ENCODE assay signal across 18 cellular contexts in genomic region chr1:71224958-71225357, GRCh38.
A peak's percentile ranks its signal among the peaks of the same experiment; 100 is the strongest.
DNase-seq lines count a peak whose midpoint lies in the region; ATAC-seq, FAIRE-seq and TF ChIP-seq lines count a peak whose summit lies in the region.
"Had no signal": no experiment of that assay in that cellular context is flagged by ENCODE, and none has a peak within 500 bp of the region (broad histone marks: within the 10 kb centered on the region; RNA-seq: fewer than 3 reads in every experiment).

No MANE protein-coding gene starts in this region.

- CTCF ChIA-PET in HepG2 (lab: Yijun Ruan, JAX; ENCODE audit: low intra/inter-chr PET ratio, low total read pairs): no interaction called here

- TF ChIP-seq EP300 in neural cell (conservative IDR thresholded peaks at IDR 0.05; ENCODE audit: poor library complexity, severe bottlenecking): peak; percentile 43
- no peak for TF ChIP-seq EP300 in HepG2 (IDR thresholded peaks at IDR 0.05; ENCODE audit: low read depth in 2 of 2, low read length in 2 of 2)
- no peak for TF ChIP-seq EP300 in HepG2 (CRISPR knock-in tag; IDR thresholded peaks at IDR 0.05; ENCODE audit: borderline replicate concordance)

- in situ Hi-C loops in HepG2 (cut with HindIII; ENCODE audit: extremely low pct_ligation_motif_present, low pct_unique_long_range_greater_than_20kb): no loop called here

- H3K4me3 ChIP-seq in dorsolateral prefrontal cortex (no peak overlapping the region), neural cell (ENCODE audit: low read length) (no peak overlapping the region), HepG2 (replicated peaks in 1 of 3; ENCODE audit: insufficient read depth in 1 of 3, low read depth in 2 of 3, low read length in 3 of 3) (no peak overlapping the region)
- H3K4me3 ChIP-seq: BLaER1 treated with 17β-estradiol and CSF1 and Interleukin-3, amounts not matched to agents 10 nM and 100 nM; GM23338 had no signal

- no peak for FAIRE-seq in HepG2 (lab: Jason Lieb, UNC)
- FAIRE-seq: GM12892, H54 had no signal

- DNase-seq in NCI-H1694 treated with DMSO at 0.1 percent for 48 hours (lab: John Stamatoyannopoulos, UW) (peak; percentile 11), NCI-H1694 (lab: John Stamatoyannopoulos, UW) (no peak), dorsolateral prefrontal cortex (no peak), HepG2 (ENCODE audit: low spot score) (no peak), NCI-H146 (lab: John Stamatoyannopoulos, UW) (no peak)
- no peak for DNase-seq in stimulated activated CD8-positive, alpha-beta memory T cell treated with anti-CD3 and anti-CD28 coated beads, Interleukin-4, amount 100 ng/mL, for 48 hours
- DNase-seq: 8988T; Calu3; CD8-positive, alpha-beta T cell; GDM1; HFFc6 had no signal

- no peaks in the 10 kb centered on the region for H3K27me3 ChIP-seq in dorsolateral prefrontal cortex
- H3K27me3 ChIP-seq in neural cell (ENCODE audit: insufficient read depth, low read depth, low read length): no peaks in the 10 kb centered on the region
- H3K27me3 ChIP-seq in HepG2 (ENCODE audit: control insufficient read depth in 1 of 2, insufficient read depth in 2 of 2, low read length in 2 of 2): no peaks in the 10 kb centered on the region
- H3K27me3 ChIP-seq: BLaER1 treated with 17β-estradiol and CSF1 and Interleukin-3, amounts not matched to agents 10 nM and 100 nM had no signal

- H3K79me2 ChIP-seq in neural cell (replicated peaks; ENCODE audit: insufficient read depth, low read length) (no peaks in the 10 kb centered on the region), HepG2 (ENCODE audit: insufficient read depth, low read length) (no peaks in the 10 kb centered on the region)

- intact Hi-C loops in dorsolateral prefrontal cortex (cut with DNase I): no loop called here
- intact Hi-C loops in HepG2 (cut with micrococcal nuclease; ENCODE audit: unreplicated experiment): no loop called here

- H3K27ac ChIP-seq in dorsolateral prefrontal cortex (peak overlapping the region in 49 of 59 donors; percentile 5 to 90 (median 58)), neural cell (ENCODE audit: low read length) (peak overlapping the region; percentile 49), HepG2 (ENCODE audit: extremely low read length, insufficient read depth, low read length) (no peak overlapping the region)
- H3K27ac ChIP-seq: BLaER1 treated with 17β-estradiol and CSF1 and Interleukin-3, amounts not matched to agents 10 nM and 100 nM; HL-60 had no signal

- no peaks in the 10 kb centered on the region for H3F3A ChIP-seq in neural cell (ENCODE audit: insufficient read depth, low read length, poor library complexity, severe bottlenecking)

- no peak for ATAC-seq in HepG2
- ATAC-seq: CD8-positive, alpha-beta T cell; GM23338; HCT116 had no signal

- no peak for TF ChIP-seq POLR2A in HepG2 (IDR thresholded peaks at IDR 0.05; ENCODE audit: insufficient read depth in 1 of 2, low read depth in 2 of 2, low read length in 2 of 2)

- H3K4me2 ChIP-seq in neural cell (ENCODE audit: low read length): no peak overlapping the region
- H3K4me2 ChIP-seq in HepG2 (ENCODE audit: low read depth, low read length): no peak overlapping the region
- H3K4me2 ChIP-seq: BLaER1 treated with 17β-estradiol and CSF1 and Interleukin-3, amounts not matched to agents 10 nM and 100 nM; GM23338 had no signal

- POLR2A ChIA-PET in HepG2 (lab: Yijun Ruan, JAX): no interaction called here

- no peak overlapping the region for H2AFZ ChIP-seq in neural cell (ENCODE audit: low read depth, low read length)
- no peak overlapping the region for H2AFZ ChIP-seq in HepG2 (ENCODE audit: low read length)
- H2AFZ ChIP-seq: GM23338 had no signal

- H3K36me3 ChIP-seq in neural cell (ENCODE audit: insufficient read depth, low read length) (no peaks in the 10 kb centered on the region), HepG2 (replicated peaks in 1 of 2; ENCODE audit: control insufficient read depth in 1 of 2, insufficient read depth in 2 of 2, low read length in 2 of 2) (no peaks in the 10 kb centered on the region)
- H3K36me3 ChIP-seq: BLaER1 treated with 17β-estradiol and CSF1 and Interleukin-3, amounts not matched to agents 10 nM and 100 nM had no signal

- WGBS in HepG2 (ENCODE audit: low lambda C conversion rate): 19% methylated on average over 4 of the region's 4 CpGs

- TF ChIP-seq CTCF in dorsolateral prefrontal cortex (IDR thresholded peaks at IDR 0.05 in 54 of 56, conservative IDR thresholded peaks at IDR 0.05 in 2 of 56; ENCODE audit: low read depth in 1 of 56, partially characterized antibody in 56 of 56) (no peak), neural cell (IDR thresholded peaks at IDR 0.05; ENCODE audit: poor library complexity, severe bottlenecking) (no peak), HepG2 (CRISPR knock-in tag; IDR thresholded peaks at IDR 0.05) (no peak)

- H3K9ac ChIP-seq in neural cell (ENCODE audit: low read length) (no peak overlapping the region), HepG2 (ENCODE audit: insufficient read depth, low read depth, low read length) (no peak overlapping the region)
- H3K9ac ChIP-seq: BLaER1 treated with 17β-estradiol and CSF1 and Interleukin-3, amounts not matched to agents 10 nM and 100 nM had no signal

- H3K4me1 ChIP-seq in HepG2 (ENCODE audit: insufficient read depth, low read length): no peaks in the 10 kb centered on the region

- no peaks in the 10 kb centered on the region for H3K9me2 ChIP-seq in neural cell (ENCODE audit: insufficient read depth, low read length)

- no peaks in the 10 kb centered on the region for H4K20me1 ChIP-seq in neural cell (ENCODE audit: insufficient read depth)
- H4K20me1 ChIP-seq in HepG2 (ENCODE audit: insufficient read depth, low read length): no peaks in the 10 kb centered on the region
- H4K20me1 ChIP-seq: BLaER1 treated with 17β-estradiol and CSF1 and Interleukin-3, amounts not matched to agents 10 nM and 100 nM had no signal

- BruUV-seq in HepG2 (replicated peaks; lab: Mats Ljungman, UMichigan): no TSS peak

- TF ChIP-seq RAD21 in neural cell (conservative IDR thresholded peaks at IDR 0.05): no peak
- no peak for TF ChIP-seq RAD21 in HepG2 (CRISPR knock-in tag; IDR thresholded peaks at IDR 0.05)

- H3K9me3 ChIP-seq in neural cell (ENCODE audit: low read length) (no peaks in the 10 kb centered on the region), HepG2 (ENCODE audit: low read length) (peaks cover 39% of the 10 kb centered on the region)

TF ChIP-seq in neural cell, 6 proteins besides CTCF, POLR2A, EP300 and RAD21:
- TF ChIP-seq SMC3 (conservative IDR thresholded peaks at IDR 0.05; ENCODE audit: poor library complexity): no peak
- TF ChIP-seq POLR2AphosphoS5 (IDR thresholded peaks at IDR 0.05): peak; percentile 49
- peak; percentile 98 for TF ChIP-seq REST (IDR thresholded peaks at IDR 0.05; ENCODE audit: borderline replicate concordance)
- TF ChIP-seq TAF1 (IDR thresholded peaks at IDR 0.05; ENCODE audit: low read depth): no peak

TF ChIP-seq in HepG2, 621 proteins besides CTCF, POLR2A, EP300 and RAD21 (continues in another document):
- TF ChIP-seq, protein P1, sequence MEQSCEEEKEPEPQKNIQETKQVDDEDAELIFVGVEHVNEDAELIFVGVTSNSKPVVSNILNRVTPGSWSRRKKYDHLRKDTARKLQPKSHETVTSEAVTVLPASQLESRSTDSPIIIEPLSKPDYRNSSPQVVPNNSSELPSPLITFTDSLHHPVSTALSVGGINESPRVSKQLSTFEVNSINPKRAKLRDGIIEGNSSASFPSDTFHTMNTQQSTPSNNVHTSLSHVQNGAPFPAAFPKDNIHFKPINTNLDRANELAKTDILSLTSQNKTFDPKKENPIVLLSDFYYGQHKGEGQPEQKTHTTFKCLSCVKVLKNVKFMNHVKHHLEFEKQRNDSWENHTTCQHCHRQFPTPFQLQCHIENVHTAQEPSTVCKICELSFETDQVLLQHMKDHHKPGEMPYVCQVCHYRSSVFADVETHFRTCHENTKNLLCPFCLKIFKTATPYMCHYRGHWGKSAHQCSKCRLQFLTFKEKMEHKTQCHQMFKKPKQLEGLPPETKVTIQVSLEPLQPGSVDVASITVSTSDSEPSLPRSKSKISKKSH (CRISPR knock-in tag; IDR thresholded peaks at IDR 0.05; ENCODE audit: borderline replicate concordance): no peak
- TF ChIP-seq RXRB (CRISPR knock-in tag; IDR thresholded peaks at IDR 0.05; ENCODE audit: borderline replicate concordance) (no peak), NFATC3 (CRISPR knock-in tag; IDR thresholded peaks at IDR 0.05) (no peak), PAF1 (CRISPR knock-in tag; IDR thresholded peaks at IDR 0.05) (no peak), RNF219 (CRISPR knock-in tag; IDR thresholded peaks at IDR 0.05) (no peak), DMAP1 (CRISPR knock-in tag; IDR thresholded peaks at IDR 0.05) (no peak)
- TF ChIP-seq, protein P2, sequence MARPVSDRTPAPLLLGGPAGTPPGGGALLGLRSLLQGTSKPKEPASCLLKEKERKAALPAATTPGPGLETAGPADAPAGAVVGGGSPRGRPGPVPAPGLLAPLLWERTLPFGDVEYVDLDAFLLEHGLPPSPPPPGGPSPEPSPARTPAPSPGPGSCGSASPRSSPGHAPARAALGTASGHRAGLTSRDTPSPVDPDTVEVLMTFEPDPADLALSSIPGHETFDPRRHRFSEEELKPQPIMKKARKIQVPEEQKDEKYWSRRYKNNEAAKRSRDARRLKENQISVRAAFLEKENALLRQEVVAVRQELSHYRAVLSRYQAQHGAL (CRISPR knock-in tag; IDR thresholded peaks at IDR 0.05; ENCODE audit: not compliant biosample characterization): no peak
